In the genomic region with DNA sequence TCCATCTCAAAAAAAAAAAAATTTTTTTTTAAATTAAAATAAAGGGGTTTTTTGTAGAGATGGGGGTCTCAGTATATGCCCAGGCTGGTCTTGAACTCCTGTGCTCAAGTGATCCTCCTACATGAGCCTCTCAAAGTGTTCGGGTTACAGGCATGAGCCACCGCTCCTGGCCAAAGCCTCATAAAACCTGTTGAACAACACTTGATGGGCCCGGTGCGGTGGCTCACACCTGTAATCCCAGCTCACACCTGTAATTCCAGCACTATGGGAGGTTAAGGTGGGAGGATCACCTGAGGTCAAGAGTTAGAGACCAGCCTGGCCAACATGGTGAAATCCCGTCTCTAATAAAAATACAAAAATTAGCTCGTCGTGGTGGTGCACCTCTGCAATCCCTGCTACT, we compare ENCODE assay signal across 21 cellular contexts. TPM values are rescaled to one million over a fixed set of nuclear protein-coding genes. Genes with fewer than 3 reads are reported as not detected.
DNase-seq lines count a peak whose midpoint lies in the region; ATAC-seq and TF ChIP-seq lines count a peak whose summit lies in the region.
"Had no signal": no experiment of that assay in that cellular context is flagged by ENCODE, and none has a peak within 500 bp of the region (broad histone marks: within the 10 kb centered on the region; RNA-seq: fewer than 3 reads in every experiment).

No MANE protein-coding gene starts in this region.

- WGBS in endodermal cell (ENCODE audit: insufficient coverage in 1 of 2, insufficient read length in 1 of 2), 2 experiments = 90 to 93% methylated on average over 6 to 7 of the region's 7 CpGs

- no peak overlapping the region for H3K27ac Mint-ChIP-seq in endodermal cell
- H3K27ac Mint-ChIP-seq in type B pancreatic cell = no peak overlapping the region
- H3K27ac Mint-ChIP-seq: CD14-positive monocyte; CD4-positive, alpha-beta T cell; CD8-positive, alpha-beta memory T cell had no signal

- H3K36me3 ChIP-seq in HEK293 (ENCODE audit: control insufficient read depth in 2 of 2, insufficient read depth in 1 of 2, low read length in 2 of 2) = no peaks in the 10 kb centered on the region
- H3K36me3 ChIP-seq in endodermal cell (ENCODE audit: control insufficient read depth, insufficient read depth, low read length) = no peaks in the 10 kb centered on the region
- no peaks in the 10 kb centered on the region for H3K36me3 ChIP-seq in lower lobe of right lung
- H3K36me3 ChIP-seq: BE2C; BLaER1 treated with 17β-estradiol and CSF1 and Interleukin-3, amounts not matched to agents 10 nM and 100 nM; HAP-1 had no signal

- H3K4me3 ChIP-seq in HEK293 (ENCODE audit: low read depth, low read length) (no peak overlapping the region), endodermal cell (ENCODE audit: low read length) (no peak overlapping the region), lower lobe of right lung (no peak overlapping the region)
- H3K4me3 ChIP-seq: A549; BLaER1 treated with 17β-estradiol and CSF1 and Interleukin-3, amounts not matched to agents 10 nM and 100 nM; HAP-1 had no signal

- intact Hi-C loops in lower lobe of right lung (cut with DNase I) = no loop called here

- H3K9me3 ChIP-seq in HEK293 (ENCODE audit: control insufficient read depth, insufficient read depth, low read depth, low read length) (no peaks in the 10 kb centered on the region), endodermal cell (ENCODE audit: control insufficient read depth, low read length) (no peaks in the 10 kb centered on the region), lower lobe of right lung (no peaks in the 10 kb centered on the region)
- H3K9me3 ChIP-seq: A549; BE2C; BLaER1 treated with 17β-estradiol and CSF1 and Interleukin-3, amounts not matched to agents 10 nM and 100 nM; HAP-1 had no signal

- H3K36me3 Mint-ChIP-seq in endodermal cell (ENCODE audit: low read depth) (no peaks in the 10 kb centered on the region), type B pancreatic cell (no peaks in the 10 kb centered on the region)
- H3K36me3 Mint-ChIP-seq: CD14-positive monocyte; CD8-positive, alpha-beta memory T cell had no signal

- H3K4me3 Mint-ChIP-seq in endodermal cell (no peak overlapping the region), type B pancreatic cell (no peak overlapping the region)
- H3K4me3 Mint-ChIP-seq: CD14-positive monocyte; CD4-positive, alpha-beta T cell; CD8-positive, alpha-beta memory T cell had no signal

- peak; percentile 30 for DNase-seq in endodermal cell
- DNase-seq in lower lobe of right lung = peak; percentile 15
- DNase-seq in type B pancreatic cell (ENCODE audit: extremely low spot score, unreplicated experiment) = peak; percentile 31
- no peak for DNase-seq in RPMI8226
- DNase-seq in activated CD4-positive, alpha-beta T cell treated with anti-CD3 and anti-CD28 coated beads for 48 hours = no peak
- DNase-seq: 8988T; ACHN; AML-193; BE2C; CD4-positive, alpha-beta T cell; CD8-positive, alpha-beta memory T cell; DMS53; DMS79 treated with DMSO at 0.1 percent for 48 hours; GF-D8; GOT3 had no signal

- H3K4me1 Mint-ChIP-seq in endodermal cell = no peaks in the 10 kb centered on the region
- no peaks in the 10 kb centered on the region for H3K4me1 Mint-ChIP-seq in type B pancreatic cell (ENCODE audit: unreplicated experiment)
- H3K4me1 Mint-ChIP-seq: CD14-positive monocyte; CD8-positive, alpha-beta memory T cell had no signal

- no peak overlapping the region for H3K9ac ChIP-seq in endodermal cell (ENCODE audit: extremely low read depth, low read length, poor library complexity, severe bottlenecking)
- H3K9ac ChIP-seq: BLaER1 treated with 17β-estradiol and CSF1 and Interleukin-3, amounts not matched to agents 10 nM and 100 nM had no signal

- ATAC-seq in lower lobe of right lung = no peak
- ATAC-seq in HG03565 (IDR thresholded peaks at IDR 0.05; ENCODE audit: unreplicated experiment) = no peak
- ATAC-seq: A549 had no signal

- POLR2A ChIA-PET in HEK293 (lab: Yijun Ruan, JAX) = no interaction called here

- H3K27ac ChIP-seq in HEK293 (ENCODE audit: extremely low read depth, low read depth, low read length) (no peak overlapping the region), endodermal cell (ENCODE audit: low read depth, low read length) (no peak overlapping the region), lower lobe of right lung (no peak overlapping the region)
- H3K27ac ChIP-seq: A549; BLaER1 treated with 17β-estradiol and CSF1 and Interleukin-3, amounts not matched to agents 10 nM and 100 nM had no signal

- H3K27me3 Mint-ChIP-seq in endodermal cell (ENCODE audit: insufficient read depth) (peaks cover 2% of the 10 kb centered on the region), type B pancreatic cell (peaks cover 2% of the 10 kb centered on the region)
- H3K27me3 Mint-ChIP-seq: CD4-positive, alpha-beta T cell had no signal

- H3K4me1 ChIP-seq in HEK293 (ENCODE audit: control insufficient read depth, insufficient read depth, low read length) (no peaks in the 10 kb centered on the region), endodermal cell (ENCODE audit: control insufficient read depth, insufficient read depth, low read length) (no peaks in the 10 kb centered on the region), lower lobe of right lung (no peaks in the 10 kb centered on the region)
- H3K4me1 ChIP-seq: A549; BE2C; BLaER1 treated with 17β-estradiol and CSF1 and Interleukin-3, amounts not matched to agents 10 nM and 100 nM; HAP-1 had no signal

- CTCF ChIA-PET in HEK293 (lab: Yijun Ruan, JAX) = interaction anchor here (0.6 kb wide), 1 partner anchor 1056 kb away, joined by 3 read pairs; no protein-coding TSS in a partner anchor

- H3K9me3 Mint-ChIP-seq in endodermal cell (no peaks in the 10 kb centered on the region), type B pancreatic cell (no peaks in the 10 kb centered on the region)
- H3K9me3 Mint-ChIP-seq: CD14-positive monocyte; CD4-positive, alpha-beta T cell; CD8-positive, alpha-beta memory T cell had no signal

- H3K27me3 ChIP-seq in endodermal cell (ENCODE audit: control insufficient read depth, insufficient read depth, low read length, poor library complexity, severe bottlenecking) (no peaks in the 10 kb centered on the region), lower lobe of right lung (ENCODE audit: low read depth) (no peaks in the 10 kb centered on the region)
- H3K27me3 ChIP-seq: BE2C; BLaER1 treated with 17β-estradiol and CSF1 and Interleukin-3, amounts not matched to agents 10 nM and 100 nM had no signal

- TF ChIP-seq CTCF in HEK293 (tag by site-specific recombination; IDR thresholded peaks at IDR 0.05) = no peak
- no peak for TF ChIP-seq CTCF in endodermal cell (conservative IDR thresholded peaks at IDR 0.05)
- TF ChIP-seq CTCF in lower lobe of right lung (IDR thresholded peaks at IDR 0.05) = no peak
- no peak for TF ChIP-seq CTCF in type B pancreatic cell (conservative IDR thresholded peaks at IDR 0.05)

TF ChIP-seq in HEK293, 187 proteins besides CTCF, POLR2A, EP300 and RAD21 (continues in another document):
- TF ChIP-seq ZNF776 (tag by site-specific recombination; IDR thresholded peaks at IDR 0.05; ENCODE audit: borderline replicate concordance) (no peak), ZBTB26 (tag by site-specific recombination; optimal IDR thresholded peaks at IDR 0.05) (no peak)
- TF ChIP-seq, protein P1, sequence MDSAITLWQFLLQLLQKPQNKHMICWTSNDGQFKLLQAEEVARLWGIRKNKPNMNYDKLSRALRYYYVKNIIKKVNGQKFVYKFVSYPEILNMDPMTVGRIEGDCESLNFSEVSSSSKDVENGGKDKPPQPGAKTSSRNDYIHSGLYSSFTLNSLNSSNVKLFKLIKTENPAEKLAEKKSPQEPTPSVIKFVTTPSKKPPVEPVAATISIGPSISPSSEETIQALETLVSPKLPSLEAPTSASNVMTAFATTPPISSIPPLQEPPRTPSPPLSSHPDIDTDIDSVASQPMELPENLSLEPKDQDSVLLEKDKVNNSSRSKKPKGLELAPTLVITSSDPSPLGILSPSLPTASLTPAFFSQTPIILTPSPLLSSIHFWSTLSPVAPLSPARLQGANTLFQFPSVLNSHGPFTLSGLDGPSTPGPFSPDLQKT (IDR thresholded peaks at IDR 0.05; ENCODE audit: borderline replicate concordance, low read depth, low read length) = no peak

RNA-seq across cellular contexts. Expression of gene NPM1, which starts 7.7 kb away (rescaled TPM):
- total RNA-seq in endodermal cell (1,000 to 10,000 TPM; 1,997 to 2,127 TPM), lower lobe of right lung (684 TPM), type B pancreatic cell (ENCODE audit: low replicate concordance) (1,253 and 1,650 TPM in 2 replicates)
- 2,680 TPM for polyA plus RNA-seq in endodermal cell (2013, experiment 1 of 2)
- polyA plus RNA-seq in endodermal cell (2013, experiment 2 of 2) = 2,415 TPM

RNA-seq across cellular contexts. Expression of gene FGF18, which starts 39.5 kb away (rescaled TPM):
- total RNA-seq in endodermal cell (under 1 TPM; 0.44 to 0.57 TPM), lower lobe of right lung (2.0 TPM), type B pancreatic cell (ENCODE audit: low replicate concordance) (1.7 and 3.2 TPM in 2 replicates)
- 3.8 TPM for polyA plus RNA-seq in endodermal cell (2013, experiment 1 of 2)
- 3.6 TPM for polyA plus RNA-seq in endodermal cell (2013, experiment 2 of 2)
- polyA plus RNA-seq: CD14-positive monocyte; CD8-positive, alpha-beta memory T cell had no signal

Comparison
In these comparisons a context has a peak if more than half of its experiments do, and no peak if none do; other contexts are left out.
1. DNase-seq: peak in endodermal cell (single experiment), lower lobe of right lung (single experiment) and type B pancreatic cell (single experiment); none in RPMI8226 (single experiment) and activated CD4-positive, alpha-beta T cell treated with anti-CD3 and anti-CD28 coated beads for 48 hours (single experiment).